8 cellular contexts compared by ENCODE assay signal in the genomic region with DNA sequence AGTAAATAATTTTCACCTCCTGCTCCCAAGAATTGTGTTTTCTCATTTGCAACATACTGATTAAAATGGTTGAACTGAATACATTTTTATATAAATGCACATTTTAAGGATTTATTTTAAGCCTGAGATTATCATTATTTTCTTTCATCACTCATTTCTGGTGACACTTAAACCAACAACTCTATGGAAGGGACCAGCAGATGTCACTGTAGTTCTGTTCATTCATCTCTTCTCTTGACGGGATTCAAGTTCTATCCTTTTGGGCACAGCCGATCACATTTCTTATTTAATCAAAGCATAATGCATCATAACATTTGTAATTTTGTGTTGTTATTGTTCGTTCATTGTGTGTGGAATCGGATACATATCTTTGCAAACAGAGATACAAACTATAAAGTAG.
DNase-seq lines count a peak whose midpoint lies in the region; ATAC-seq, FAIRE-seq and TF ChIP-seq lines count a peak whose summit lies in the region.

No MANE protein-coding gene starts in this region.

- WGBS in HepG2 (ENCODE audit: low lambda C conversion rate) = 1% methylated on average over 4 of the region's 4 CpGs

- POLR2A ChIA-PET in HepG2 (lab: Yijun Ruan, JAX) = no interaction called here
- POLR2A ChIA-PET in activated CD4-positive, alpha-beta T cell treated with anti-CD3 and anti-CD28 coated beads, Interleukin-2, amount 10 ng/mL, durations not matched to agents 7 days and 5 days (lab: Charles Lee) = no interaction called here

- ATAC-seq in HepG2 (no peak; the same call in 2 of the 3 replicates), T-helper 17 cell (no peak), GM21786 (IDR thresholded peaks at IDR 0.05; ENCODE audit: unreplicated experiment) (no peak)

- no peaks in the 10 kb centered on the region for H3K79me2 ChIP-seq in HepG2 (ENCODE audit: insufficient read depth, low read length)

- H3K36me3 ChIP-seq in brain microvascular endothelial cell (replicated peaks) (no peaks in the 10 kb centered on the region), HepG2 (replicated peaks in 1 of 2; ENCODE audit: control insufficient read depth in 1 of 2, insufficient read depth in 2 of 2, low read length in 2 of 2) (no peaks in the 10 kb centered on the region)

- peaks cover 20% of the 10 kb centered on the region for H3K27me3 Mint-ChIP-seq in T-helper 17 cell
- H3K27me3 Mint-ChIP-seq in activated CD4-positive, alpha-beta T cell treated with anti-CD3 and anti-CD28 coated beads, Interleukin-2, amount 10 ng/mL, durations not matched to agents 7 days and 5 days = peaks cover 2% of the 10 kb centered on the region

- no peak for FAIRE-seq in HepG2 (lab: Jason Lieb, UNC)

- H2AFZ ChIP-seq in HepG2 (ENCODE audit: low read length) = no peak overlapping the region

- H3K27me3 ChIP-seq in brain microvascular endothelial cell (replicated peaks) = no peaks in the 10 kb centered on the region
- no peaks in the 10 kb centered on the region for H3K27me3 ChIP-seq in HepG2 (ENCODE audit: control insufficient read depth in 1 of 2, insufficient read depth in 2 of 2, low read length in 2 of 2)

- no peaks in the 10 kb centered on the region for H4K20me1 ChIP-seq in HepG2 (ENCODE audit: insufficient read depth, low read length)

- H3K4me1 ChIP-seq in HepG2 (ENCODE audit: insufficient read depth, low read length) = no peaks in the 10 kb centered on the region

- no TSS peak for BruUV-seq in HepG2 (replicated peaks; lab: Mats Ljungman, UMichigan)

- no peak overlapping the region for H3K4me3 Mint-ChIP-seq in T-helper 17 cell
- no peak overlapping the region for H3K4me3 Mint-ChIP-seq in activated CD4-positive, alpha-beta T cell treated with anti-CD3 and anti-CD28 coated beads, Interleukin-2, amount 10 ng/mL, durations not matched to agents 7 days and 5 days

- TF ChIP-seq EP300 in HepG2 (IDR thresholded peaks at IDR 0.05; ENCODE audit: low read depth in 2 of 2, low read length in 2 of 2) = no peak
- no peak for TF ChIP-seq EP300 in HepG2 (CRISPR knock-in tag; IDR thresholded peaks at IDR 0.05; ENCODE audit: borderline replicate concordance)

- TF ChIP-seq CTCF in brain microvascular endothelial cell (IDR thresholded peaks at IDR 0.05; ENCODE audit: low read depth, low read length, missing control alignments) = peak; percentile 44
- peak; percentile 51 for TF ChIP-seq CTCF in HepG2 (CRISPR knock-in tag; IDR thresholded peaks at IDR 0.05)

- H3K4me2 ChIP-seq in HepG2 (ENCODE audit: low read depth, low read length) = no peak overlapping the region

- H3K9me3 Mint-ChIP-seq in activated CD4-positive, alpha-beta T cell treated with anti-CD3 and anti-CD28 coated beads, Interleukin-2, amount 10 ng/mL, durations not matched to agents 7 days and 5 days = no peaks in the 10 kb centered on the region

- no peaks in the 10 kb centered on the region for H3K36me3 Mint-ChIP-seq in T-helper 17 cell (ENCODE audit: low read depth)
- H3K36me3 Mint-ChIP-seq in activated CD4-positive, alpha-beta T cell treated with anti-CD3 and anti-CD28 coated beads, Interleukin-2, amount 10 ng/mL, durations not matched to agents 7 days and 5 days (ENCODE audit: low read depth) = no peaks in the 10 kb centered on the region

- peak; percentile 19 for DNase-seq in Daoy (ENCODE audit: low read depth)
- DNase-seq in NCI-H1694 (lab: John Stamatoyannopoulos, UW) = peak; percentile 4
- DNase-seq in brain microvascular endothelial cell = peak; percentile 51
- DNase-seq in HepG2 (ENCODE audit: low spot score) = peak; percentile 7
- no peak for DNase-seq in T-helper 17 cell
- no peak for DNase-seq in activated CD4-positive, alpha-beta T cell treated with anti-CD3 and anti-CD28 coated beads, Interleukin-2, amount 10 ng/mL, durations not matched to agents 7 days and 5 days
- DNase-seq in T-helper 9 cell = no peak

- H3K9me3 ChIP-seq in HepG2 (ENCODE audit: low read length) = no peaks in the 10 kb centered on the region
- H3K9me3 ChIP-seq in T-helper 17 cell (ENCODE audit: control insufficient read depth, low read length, poor library complexity, severe bottlenecking) = peaks cover 3% of the 10 kb centered on the region

- H3K27ac ChIP-seq in brain microvascular endothelial cell (no peak overlapping the region), HepG2 (ENCODE audit: extremely low read length, insufficient read depth, low read length) (no peak overlapping the region)

- H3K27ac Mint-ChIP-seq in T-helper 17 cell = no peak overlapping the region
- no peak overlapping the region for H3K27ac Mint-ChIP-seq in activated CD4-positive, alpha-beta T cell treated with anti-CD3 and anti-CD28 coated beads, Interleukin-2, amount 10 ng/mL, durations not matched to agents 7 days and 5 days

- CTCF ChIA-PET in HepG2 (lab: Yijun Ruan, JAX; ENCODE audit: low intra/inter-chr PET ratio, low total read pairs) = interaction anchor here (1.0 to 1.7 kb wide), 2 partner anchors 954 to 1018 kb away, joined by 4 to 8 read pairs; no protein-coding TSS in a partner anchor
- CTCF ChIA-PET in activated CD4-positive, alpha-beta T cell treated with anti-CD3 and anti-CD28 coated beads, Interleukin-2, amount 10 ng/mL, durations not matched to agents 7 days and 5 days (lab: Charles Lee) = no interaction called here

- H3K4me3 ChIP-seq in brain microvascular endothelial cell (ENCODE audit: low read depth, low read length) (no peak overlapping the region), HepG2 (replicated peaks in 1 of 3; ENCODE audit: insufficient read depth in 1 of 3, low read depth in 2 of 3, low read length in 3 of 3) (no peak overlapping the region)

- no peak for TF ChIP-seq RAD21 in HepG2 (CRISPR knock-in tag; IDR thresholded peaks at IDR 0.05)

- no peak for TF ChIP-seq POLR2A in HepG2 (IDR thresholded peaks at IDR 0.05; ENCODE audit: insufficient read depth in 1 of 2, low read depth in 2 of 2, low read length in 2 of 2)

- intact Hi-C loops in HepG2 (cut with micrococcal nuclease; ENCODE audit: unreplicated experiment) = loop anchor here (1.0 to 5.0 kb wide), 2 partner anchors 954 to 1019 kb away; no protein-coding TSS in a partner anchor

- in situ Hi-C loops in brain microvascular endothelial cell (cut with HindIII; ENCODE audit: low pct_ligation_motif_present, low sequenced_read_pairs) (no loop called here), HepG2 (cut with HindIII; ENCODE audit: extremely low pct_ligation_motif_present, low pct_unique_long_range_greater_than_20kb) (loop anchor here (25.0 kb wide), 2 partner anchors 109 to 959 kb away; no protein-coding TSS in a partner anchor)

- H3K9ac ChIP-seq in HepG2 (ENCODE audit: insufficient read depth, low read depth, low read length) = no peak overlapping the region

- no peaks in the 10 kb centered on the region for H3K4me1 Mint-ChIP-seq in T-helper 17 cell
- no peaks in the 10 kb centered on the region for H3K4me1 Mint-ChIP-seq in activated CD4-positive, alpha-beta T cell treated with anti-CD3 and anti-CD28 coated beads, Interleukin-2, amount 10 ng/mL, durations not matched to agents 7 days and 5 days

TF ChIP-seq in HepG2, 621 proteins besides CTCF, POLR2A, EP300 and RAD21:
- no peak for TF ChIP-seq SMAD9 (CRISPR knock-in tag; IDR thresholded peaks at IDR 0.05)
- TF ChIP-seq NRL (CRISPR knock-in tag; IDR thresholded peaks at IDR 0.05; ENCODE audit: borderline replicate concordance) = no peak
- no peak for TF ChIP-seq ZBTB14 (CRISPR knock-in tag; IDR thresholded peaks at IDR 0.05)
- TF ChIP-seq, protein P1, sequence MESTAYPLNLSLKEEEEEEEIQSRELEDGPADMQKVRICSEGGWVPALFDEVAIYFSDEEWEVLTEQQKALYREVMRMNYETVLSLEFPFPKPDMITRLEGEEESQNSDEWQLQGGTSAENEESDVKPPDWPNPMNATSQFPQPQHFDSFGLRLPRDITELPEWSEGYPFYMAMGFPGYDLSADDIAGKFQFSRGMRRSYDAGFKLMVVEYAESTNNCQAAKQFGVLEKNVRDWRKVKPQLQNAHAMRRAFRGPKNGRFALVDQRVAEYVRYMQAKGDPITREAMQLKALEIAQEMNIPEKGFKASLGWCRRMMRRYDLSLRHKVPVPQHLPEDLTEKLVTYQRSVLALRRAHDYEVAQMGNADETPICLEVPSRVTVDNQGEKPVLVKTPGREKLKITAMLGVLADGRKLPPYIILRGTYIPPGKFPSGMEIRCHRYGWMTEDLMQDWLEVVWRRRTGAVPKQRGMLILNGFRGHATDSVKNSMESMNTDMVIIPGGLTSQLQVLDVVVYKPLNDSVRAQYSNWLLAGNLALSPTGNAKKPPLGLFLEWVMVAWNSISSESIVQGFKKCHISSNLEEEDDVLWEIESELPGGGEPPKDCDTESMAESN (CRISPR knock-in tag; conservative IDR thresholded peaks at IDR 0.05) = no peak
- peak; percentile 71 for TF ChIP-seq STAG1 (CRISPR knock-in tag; IDR thresholded peaks at IDR 0.05)
- TF ChIP-seq SMC3 (IDR thresholded peaks at IDR 0.05; ENCODE audit: low read length) = 0 out of 2 replicates have a peak, but pooled peaks have one; percentile 5
- TF ChIP-seq CC2D1A (CRISPR knock-in tag; IDR thresholded peaks at IDR 0.05) = no peak
- no peak for TF ChIP-seq SP4 (CRISPR knock-in tag; IDR thresholded peaks at IDR 0.05)
- TF ChIP-seq MEIS1 (CRISPR knock-in tag; IDR thresholded peaks at IDR 0.05; ENCODE audit: borderline replicate concordance) = no peak
- no peak for TF ChIP-seq YEATS4 (CRISPR knock-in tag; IDR thresholded peaks at IDR 0.05; ENCODE audit: borderline replicate concordance)
- TF ChIP-seq EED (CRISPR knock-in tag; IDR thresholded peaks at IDR 0.05) = no peak
- TF ChIP-seq ZFP62 (CRISPR knock-in tag; IDR thresholded peaks at IDR 0.05) = no peak
TF ChIP-seq in HepG2: peak in this region for 2.

Comparison
In these comparisons a context has a peak if more than half of its experiments do, and no peak if none do; other contexts are left out.
1. DNase-seq: peak in Daoy (single experiment), NCI-H1694 (single experiment), brain microvascular endothelial cell (single experiment) and HepG2 (single experiment); none in T-helper 17 cell (0 of 3), activated CD4-positive, alpha-beta T cell treated with anti-CD3 and anti-CD28 coated beads, Interleukin-2, amount 10 ng/mL, durations not matched to agents 7 days and 5 days (single experiment) and T-helper 9 cell (single experiment).